In genomic region chr5:88000877-88001276, GRCh38 we compare ENCODE assay signal across 15 cellular contexts.
DNase-seq lines count a peak whose midpoint lies in the region; ATAC-seq and TF ChIP-seq lines count a peak whose summit lies in the region.
"Had no signal": no experiment of that assay in that cellular context is flagged by ENCODE, and none has a peak within 500 bp of the region (broad histone marks: within the 10 kb centered on the region; RNA-seq: fewer than 3 reads in every experiment).

No MANE protein-coding gene starts in this region.

- no peak for TF ChIP-seq RAD21 in liver (IDR thresholded peaks at IDR 0.05)

- H3K27me3 Mint-ChIP-seq in nephron progenitor cell (ENCODE audit: low read depth, poor library complexity), result peaks cover 3% of the 10 kb centered on the region
- H3K27me3 Mint-ChIP-seq: CD4-positive, alpha-beta memory T cell had no signal

- H3K9me3 ChIP-seq in liver (ENCODE audit: control insufficient read depth in 4 of 4, low read length in 3 of 4), result no peaks in the 10 kb centered on the region
- H3K9me3 ChIP-seq: Caco-2, HAP-1 had no signal

- H3K9me3 Mint-ChIP-seq in nephron progenitor cell, result peaks cover 3% of the 10 kb centered on the region

- no peak overlapping the region for H3K9ac ChIP-seq in liver (ENCODE audit: low read depth in 1 of 2, low read length in 2 of 2)

- H3K36me3 ChIP-seq in liver (ENCODE audit: control insufficient read depth in 4 of 4, insufficient read depth in 3 of 4, low read depth in 1 of 4, low read length in 3 of 4), result no peaks in the 10 kb centered on the region
- H3K36me3 ChIP-seq: HAP-1 had no signal

- no peak overlapping the region for H3K4me3 ChIP-seq in liver (ENCODE audit: low read depth in 1 of 3, low read length in 3 of 3)
- H3K4me3 ChIP-seq: HAP-1 had no signal

- TF ChIP-seq CTCF in liver (IDR thresholded peaks at IDR 0.05; ENCODE audit: low read depth, low read length, missing input control), result no peak
- no peak for TF ChIP-seq CTCF in nephron progenitor cell (IDR thresholded peaks at IDR 0.05)

- H3K27ac ChIP-seq in liver (ENCODE audit: low read depth in 1 of 2, low read length in 2 of 2), result no peak overlapping the region

- DNase-seq in left kidney (ENCODE audit: low read depth, low spot score) (peak; percentile 9), nephron progenitor cell (no peak), COR-L47 (lab: John Stamatoyannopoulos, UW) (no peak), NCI-H1436 treated with DMSO at 0.1 percent for 48 hours (lab: John Stamatoyannopoulos, UW) (no peak)
- no peak for DNase-seq in activated CD4-positive, alpha-beta T cell treated with anti-CD3 and anti-CD28 coated beads for 48 hours
- DNase-seq: C1 segment of cervical spinal cord; Caco-2; CD4-positive, alpha-beta memory T cell; DMS153; DND-41; GOT3; HFFc6 had no signal

- no peaks in the 10 kb centered on the region for H3K36me3 Mint-ChIP-seq in nephron progenitor cell (ENCODE audit: low read depth)
- H3K36me3 Mint-ChIP-seq: CD4-positive, alpha-beta memory T cell had no signal

- WGBS in liver, result 18% methylated on average over 5 of the region's 5 CpGs

- peak overlapping the region; percentile 31 for H3K4me3 Mint-ChIP-seq in nephron progenitor cell
- H3K4me3 Mint-ChIP-seq: CD4-positive, alpha-beta memory T cell; HFFc6 had no signal

- peaks cover 0 to 11% (median 6%) of the 10 kb centered on the region in 4 donors for H3K4me1 ChIP-seq in liver (ENCODE audit: control insufficient read depth in 4 of 4, insufficient read depth in 4 of 4, low read length in 3 of 4)
- H3K4me1 ChIP-seq: Caco-2, HAP-1 had no signal

- peaks cover 23% of the 10 kb centered on the region for H3K4me1 Mint-ChIP-seq in nephron progenitor cell
- H3K4me1 Mint-ChIP-seq: CD4-positive, alpha-beta memory T cell had no signal

- no peak for ATAC-seq in GM21515 (IDR thresholded peaks at IDR 0.05; ENCODE audit: unreplicated experiment)

- H3K27me3 ChIP-seq in liver (ENCODE audit: control insufficient read depth in 4 of 4, insufficient read depth in 4 of 4, low read length in 3 of 4), result no peaks in the 10 kb centered on the region

- peak overlapping the region; percentile 89 for H3K27ac Mint-ChIP-seq in nephron progenitor cell
- H3K27ac Mint-ChIP-seq: CD4-positive, alpha-beta memory T cell; HFFc6 had no signal

TF ChIP-seq in liver, 16 proteins besides CTCF, POLR2A, EP300 and RAD21:
- TF ChIP-seq HNF4G (IDR thresholded peaks at IDR 0.05) (peak; percentile 37), HNF4A (conservative IDR thresholded peaks at IDR 0.05) (peak; percentile 79 to 84), JUND (IDR thresholded peaks at IDR 0.05) (no peak), NR2F2 (IDR thresholded peaks at IDR 0.05) (no peak), RXRA (IDR thresholded peaks at IDR 0.05) (peak; percentile 90 to 93), FOXA2 (IDR thresholded peaks at IDR 0.05) (no peak), EGR1 (IDR thresholded peaks at IDR 0.05; ENCODE audit: low read depth in 2 of 2) (no peak), GABPA (IDR thresholded peaks at IDR 0.05 in 1 of 2, conservative IDR thresholded peaks at IDR 0.05 in 1 of 2) (no peak), FOXA1 (IDR thresholded peaks at IDR 0.05) (no peak), TAF1 (conservative IDR thresholded peaks at IDR 0.05) (no peak), ATF3 (IDR thresholded peaks at IDR 0.05) (no peak)
